1 cellular context compared by ENCODE assay signal in the genomic region with DNA sequence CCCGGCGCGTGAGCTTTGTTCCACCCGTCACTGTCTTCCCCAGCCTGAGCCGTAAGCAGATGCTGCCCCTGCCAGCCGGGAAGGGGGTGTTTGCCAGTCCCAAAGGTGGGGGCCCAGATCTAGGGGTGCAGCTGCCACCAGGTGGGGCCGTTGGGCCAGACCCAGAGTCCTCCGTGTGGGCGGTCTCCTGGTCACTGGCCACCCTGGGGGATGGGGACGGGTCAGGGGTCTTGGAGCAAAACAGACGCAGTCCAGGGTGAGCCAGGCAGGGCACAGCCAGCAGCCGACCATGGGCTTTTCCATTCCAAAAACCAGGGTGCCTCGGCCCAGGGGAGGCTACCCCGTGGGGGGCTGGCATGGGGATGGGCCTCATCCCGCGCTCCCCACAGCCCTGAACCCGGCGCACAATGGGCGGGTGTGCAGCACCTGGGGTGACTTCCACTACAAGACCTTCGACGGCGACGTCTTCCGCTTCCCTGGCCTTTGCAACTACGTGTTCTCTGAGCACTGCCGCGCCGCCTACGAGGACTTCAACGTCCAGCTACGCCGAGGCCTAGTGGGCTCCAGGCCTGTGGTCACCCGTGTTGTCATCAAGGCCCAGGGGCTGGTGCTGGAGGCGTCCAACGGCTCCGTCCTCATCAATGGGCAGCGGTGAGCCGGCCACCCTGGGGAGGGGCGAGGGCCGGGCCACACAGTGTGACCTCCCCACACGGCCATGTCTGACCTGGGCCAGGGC.
TF ChIP-seq lines count a peak whose summit lies in the region.

No MANE protein-coding gene starts in this region.

TF ChIP-seq in K562, 482 proteins besides CTCF, POLR2A, EP300 and RAD21 (continued from another document):
- no peak for TF ChIP-seq CCAR2 (IDR thresholded peaks at IDR 0.05; ENCODE audit: low read depth, low read length)
- TF ChIP-seq BCL6 (CRISPR knock-in tag; IDR thresholded peaks at IDR 0.05): no peak
- no peak for TF ChIP-seq POLR2AphosphoS5 (IDR thresholded peaks at IDR 0.05; ENCODE audit: control insufficient read depth, insufficient read depth, low read depth, low read length)
- TF ChIP-seq ZNF217 (CRISPR knock-in tag; IDR thresholded peaks at IDR 0.05): no peak
- TF ChIP-seq XRCC4 (IDR thresholded peaks at IDR 0.05; ENCODE audit: extremely low read depth, insufficient read depth, insufficient read length): no peak
- no peak for TF ChIP-seq GMEB1 (CRISPR knock-in tag; IDR thresholded peaks at IDR 0.05)
